Comparison of ENCODE assay signal across 20 cellular contexts in the genomic region with DNA sequence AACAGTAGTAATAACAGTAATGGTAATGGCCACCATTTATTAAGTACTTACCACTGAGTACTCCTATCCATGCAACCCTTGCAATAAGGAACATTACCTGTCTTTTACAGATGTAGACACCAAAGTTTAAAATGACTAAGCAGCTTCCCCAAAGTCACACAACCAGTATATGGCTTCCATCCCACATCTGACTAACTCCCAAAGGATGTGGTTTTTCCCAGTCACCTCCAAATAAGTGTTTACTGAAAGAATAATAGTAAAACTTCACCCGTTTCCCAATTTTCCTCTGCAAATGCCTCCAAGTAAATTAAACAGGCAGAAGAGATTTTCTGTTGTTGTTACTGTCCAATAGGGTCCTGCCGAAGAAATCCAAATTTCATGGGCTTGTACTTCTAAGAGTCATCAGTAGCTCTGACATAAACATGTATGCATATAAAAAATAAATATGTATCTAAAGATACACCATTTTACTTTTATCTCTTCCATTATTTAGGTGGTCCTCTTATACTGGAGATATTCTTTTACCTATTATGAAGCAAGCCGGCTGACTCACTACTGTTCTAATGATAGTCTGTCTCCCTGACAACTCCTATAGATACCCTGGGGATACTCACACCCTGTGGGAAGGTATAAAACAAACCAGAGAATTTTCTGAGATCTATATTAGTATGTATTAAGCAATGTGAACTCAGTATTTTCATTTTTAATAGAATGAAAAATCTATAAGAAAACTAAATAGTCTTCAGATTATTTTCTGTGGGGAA.
DNase-seq lines count a peak whose midpoint lies in the region; ATAC-seq, FAIRE-seq and TF ChIP-seq lines count a peak whose summit lies in the region.
"Had no signal": no experiment of that assay in that cellular context is flagged by ENCODE, and none has a peak within 500 bp of the region (broad histone marks: within the 10 kb centered on the region; RNA-seq: fewer than 3 reads in every experiment).

No MANE protein-coding gene starts in this region.

- DNase-seq in A549 (ENCODE audit: low read depth in 1 of 2, low spot score in 1 of 2), result peak in 1 of 2 experiments; percentile 11
- peak; percentile 81 for DNase-seq in HFFc6
- DNase-seq in amniotic stem cell (lab: John Stamatoyannopoulos, UW), result peak; percentile 16
- peak; percentile 59 to 77 for DNase-seq in foreskin keratinocyte
- no peak for DNase-seq in activated naive CD4-positive, alpha-beta T cell treated with anti-CD3 and anti-CD28 coated beads, Interleukin-2, amount 50 U/mL, for 16 hours
- DNase-seq in GM12891 (ENCODE audit: insufficient read length, low spot score), result no peak
- no peak for DNase-seq in T-helper 17 cell
- DNase-seq: activated CD4-positive, alpha-beta T cell treated with anti-CD3 and anti-CD28 coated beads, Interleukin-2, amount 50 U/mL, for 4 hours; NCI-H1092; OCI-M1; upper lobe of right lung had no signal

- CTCF ChIA-PET in A549 (lab: Yijun Ruan, JAX), result no interaction called here

- H3K9me3 ChIP-seq in A549, result no peaks in the 10 kb centered on the region
- no peaks in the 10 kb centered on the region for H3K9me3 ChIP-seq in T-helper 17 cell (ENCODE audit: control insufficient read depth, low read length, poor library complexity, severe bottlenecking)
- H3K9me3 ChIP-seq: upper lobe of right lung had no signal

- H3K4me3 Mint-ChIP-seq in HFFc6 (peak overlapping the region; percentile 64), T-helper 17 cell (no peak overlapping the region)
- H3K4me3 Mint-ChIP-seq: brain; memory B cell; T-helper 2 cell treated with Interferon-gamma antibody and Interleukin-4, amounts not matched to agents 5 μg/mL and 100 μg/mL, for 36 hours had no signal

- H3K4me1 Mint-ChIP-seq in HFFc6 (ENCODE audit: low read depth) (peaks cover 53% of the 10 kb centered on the region), T-helper 17 cell (no peaks in the 10 kb centered on the region)
- H3K4me1 Mint-ChIP-seq: memory B cell had no signal

- H3K27me3 ChIP-seq in foreskin keratinocyte, result no peaks in the 10 kb centered on the region
- H3K27me3 ChIP-seq: upper lobe of right lung had no signal

- ATAC-seq in A549, result peak; percentile 54 to 55; a peak in 3 of 6 replicates
- peak; percentile 95 for ATAC-seq in foreskin keratinocyte
- no peak for ATAC-seq in GM18867 (IDR thresholded peaks at IDR 0.05; ENCODE audit: unreplicated experiment)
- ATAC-seq in T-helper 17 cell, result no peak
- ATAC-seq: upper lobe of right lung had no signal

- no peak for TF ChIP-seq EP300 in A549 (IDR thresholded peaks at IDR 0.05)

- H3K27ac ChIP-seq in A549 (peak overlapping the region in 1 of 2 experiments; percentile 59; a peak in 3 of 6 replicates), foreskin keratinocyte (peak overlapping the region; percentile 11)
- H3K27ac ChIP-seq: parathyroid adenoma, upper lobe of right lung had no signal

- H3K27me3 Mint-ChIP-seq in HFFc6 (ENCODE audit: insufficient read depth) (no peaks in the 10 kb centered on the region; the same call in 1 of the 2 replicates), T-helper 17 cell (no peaks in the 10 kb centered on the region)
- H3K27me3 Mint-ChIP-seq: brain, memory B cell had no signal

- H3K4me1 ChIP-seq in A549, result peaks cover 38% of the 10 kb centered on the region
- peaks cover 12% of the 10 kb centered on the region for H3K4me1 ChIP-seq in foreskin keratinocyte
- H3K4me1 ChIP-seq: parathyroid adenoma, upper lobe of right lung had no signal

- TF ChIP-seq POLR2A in A549 (IDR thresholded peaks at IDR 0.05; ENCODE audit: low read length), result no peak
- TF ChIP-seq POLR2A in GM12891 (IDR thresholded peaks at IDR 0.05; ENCODE audit: low read depth, low read length), result no peak

- no peak overlapping the region for H3K4me3 ChIP-seq in A549
- H3K4me3 ChIP-seq: upper lobe of right lung had no signal

- WGBS in A549 (ENCODE audit: missing lambda C conversion rate), result 51% methylated on average over 3 of the region's 3 CpGs

- H3K27ac Mint-ChIP-seq in HFFc6 (peak overlapping the region; percentile 94), T-helper 17 cell (no peak overlapping the region)
- H3K27ac Mint-ChIP-seq: memory B cell; T-helper 2 cell treated with Interferon-gamma antibody and Interleukin-4, amounts not matched to agents 5 μg/mL and 100 μg/mL, for 36 hours had no signal

- H3K36me3 Mint-ChIP-seq in HFFc6 (ENCODE audit: low read depth) (no peaks in the 10 kb centered on the region), T-helper 17 cell (ENCODE audit: low read depth) (no peaks in the 10 kb centered on the region)
- H3K36me3 Mint-ChIP-seq: brain, memory B cell had no signal

- no peak for TF ChIP-seq RAD21 in A549 (conservative IDR thresholded peaks at IDR 0.05 in 1 of 2, IDR thresholded peaks at IDR 0.05 in 1 of 2)

- POLR2A ChIA-PET in A549 (lab: Yijun Ruan, JAX), result no interaction called here

- H3K4me2 ChIP-seq in A549, result peak overlapping the region; percentile 49

- no peaks in the 10 kb centered on the region; the same call in 1 of the 2 replicates for H3K9me3 Mint-ChIP-seq in HFFc6
- H3K9me3 Mint-ChIP-seq: T-helper 2 cell treated with Interferon-gamma antibody and Interleukin-4, amounts not matched to agents 5 μg/mL and 100 μg/mL, for 36 hours had no signal

- TF ChIP-seq CTCF in A549 (IDR thresholded peaks at IDR 0.05), result no peak
- TF ChIP-seq CTCF in HFFc6 (IDR thresholded peaks at IDR 0.05), result no peak
- TF ChIP-seq CTCF in foreskin keratinocyte (conservative IDR thresholded peaks at IDR 0.05), result no peak

- FAIRE-seq in A549 (lab: Jason Lieb, UNC), result no peak
- no peak for FAIRE-seq in GM12891 (lab: Jason Lieb, UNC)
- FAIRE-seq: A204.1, endothelial cell of umbilical vein, GM12892, H1 had no signal

TF ChIP-seq in A549, 52 proteins besides CTCF, POLR2A, EP300 and RAD21 (continues in another document):
- TF ChIP-seq ESRRA (IDR thresholded peaks at IDR 0.05; ENCODE audit: borderline replicate concordance, low read length), result no peak
- no peak for TF ChIP-seq TP53 (CRISPR knock-in tag; IDR thresholded peaks at IDR 0.05)
- TF ChIP-seq HOXA7 (CRISPR knock-in tag; IDR thresholded peaks at IDR 0.05), result no peak
- TF ChIP-seq MAFK (IDR thresholded peaks at IDR 0.05; ENCODE audit: partially characterized antibody), result no peak
- TF ChIP-seq, protein P1, sequence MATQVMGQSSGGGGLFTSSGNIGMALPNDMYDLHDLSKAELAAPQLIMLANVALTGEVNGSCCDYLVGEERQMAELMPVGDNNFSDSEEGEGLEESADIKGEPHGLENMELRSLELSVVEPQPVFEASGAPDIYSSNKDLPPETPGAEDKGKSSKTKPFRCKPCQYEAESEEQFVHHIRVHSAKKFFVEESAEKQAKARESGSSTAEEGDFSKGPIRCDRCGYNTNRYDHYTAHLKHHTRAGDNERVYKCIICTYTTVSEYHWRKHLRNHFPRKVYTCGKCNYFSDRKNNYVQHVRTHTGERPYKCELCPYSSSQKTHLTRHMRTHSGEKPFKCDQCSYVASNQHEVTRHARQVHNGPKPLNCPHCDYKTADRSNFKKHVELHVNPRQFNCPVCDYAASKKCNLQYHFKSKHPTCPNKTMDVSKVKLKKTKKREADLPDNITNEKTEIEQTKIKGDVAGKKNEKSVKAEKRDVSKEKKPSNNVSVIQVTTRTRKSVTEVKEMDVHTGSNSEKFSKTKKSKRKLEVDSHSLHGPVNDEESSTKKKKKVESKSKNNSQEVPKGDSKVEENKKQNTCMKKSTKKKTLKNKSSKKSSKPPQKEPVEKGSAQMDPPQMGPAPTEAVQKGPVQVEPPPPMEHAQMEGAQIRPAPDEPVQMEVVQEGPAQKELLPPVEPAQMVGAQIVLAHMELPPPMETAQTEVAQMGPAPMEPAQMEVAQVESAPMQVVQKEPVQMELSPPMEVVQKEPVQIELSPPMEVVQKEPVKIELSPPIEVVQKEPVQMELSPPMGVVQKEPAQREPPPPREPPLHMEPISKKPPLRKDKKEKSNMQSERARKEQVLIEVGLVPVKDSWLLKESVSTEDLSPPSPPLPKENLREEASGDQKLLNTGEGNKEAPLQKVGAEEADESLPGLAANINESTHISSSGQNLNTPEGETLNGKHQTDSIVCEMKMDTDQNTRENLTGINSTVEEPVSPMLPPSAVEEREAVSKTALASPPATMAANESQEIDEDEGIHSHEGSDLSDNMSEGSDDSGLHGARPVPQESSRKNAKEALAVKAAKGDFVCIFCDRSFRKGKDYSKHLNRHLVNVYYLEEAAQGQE (IDR thresholded peaks at IDR 0.05), result no peak
- TF ChIP-seq JUNB (IDR thresholded peaks at IDR 0.05), result 0 out of 2 replicates have a peak, but pooled peaks have one; percentile 13
- no peak for TF ChIP-seq CBX8 (IDR thresholded peaks at IDR 0.05)

TF ChIP-seq in GM12891, 5 proteins besides CTCF, POLR2A, EP300 and RAD21:
- TF ChIP-seq SPI1 (IDR thresholded peaks at IDR 0.05; ENCODE audit: low read depth, low read length) (no peak), POLR2AphosphoS5 (IDR thresholded peaks at IDR 0.05; ENCODE audit: low read depth, low read length) (no peak), PAX5 (IDR thresholded peaks at IDR 0.05; ENCODE audit: insufficient read depth, low read length, severe bottlenecking) (no peak), POU2F2 (IDR thresholded peaks at IDR 0.05; ENCODE audit: low read depth, low read length) (no peak), TAF1 (IDR thresholded peaks at IDR 0.05; ENCODE audit: low read depth, low read length) (no peak)

Comparison
In these comparisons a context has a peak if more than half of its experiments do, and no peak if none do; other contexts are left out.
1. ATAC-seq: peak in A549 (2 of 2) and foreskin keratinocyte (single experiment); none in GM18867 (single experiment) and T-helper 17 cell (single experiment).
2. DNase-seq: peak in HFFc6 (single experiment), amniotic stem cell (single experiment) and foreskin keratinocyte (2 of 2); none in activated naive CD4-positive, alpha-beta T cell treated with anti-CD3 and anti-CD28 coated beads, Interleukin-2, amount 50 U/mL, for 16 hours (single experiment), GM12891 (single experiment) and T-helper 17 cell (0 of 3).